ENCODE assay signal across 8 cellular contexts in genomic region chr12:49342066-49342913, GRCh38. TPM values are rescaled to one million over a fixed set of nuclear protein-coding genes. Genes with fewer than 3 reads are reported as not detected.
DNase-seq lines count a peak whose midpoint lies in the region; ATAC-seq lines count a peak whose summit lies in the region.

No MANE protein-coding gene starts in this region.

- ATAC-seq in GM18861 (IDR thresholded peaks at IDR 0.05; ENCODE audit: unreplicated experiment) (peak; percentile 62), HG03439 (IDR thresholded peaks at IDR 0.05; ENCODE audit: unreplicated experiment) (peak; percentile 55)

- DNase-seq in A172 (ENCODE audit: low spot score) (peak; percentile 41), NCI-H748 treated with DMSO at 0.1 percent for 48 hours (lab: John Stamatoyannopoulos, UW) (peak; percentile 88), medulla oblongata (ENCODE audit: extremely low spot score) (peak; percentile 77)
- DNase-seq in activated CD8-positive, alpha-beta memory T cell treated with anti-CD3 and anti-CD28 coated beads for 1 hour (ENCODE audit: extremely low read depth in 1 of 2, low read depth in 1 of 2), result peak; percentile 40 to 52
- peak; percentile 65 for DNase-seq in effector CD8-positive, alpha-beta T cell (lab: John Stamatoyannopoulos, UW)
- DNase-seq in stimulated activated CD4-positive, alpha-beta T cell treated with anti-CD3 and anti-CD28 coated beads, TNF-alpha, amount 100 ng/mL, for 48 hours (ENCODE audit: low read depth in 3 of 3), result peak; percentile 76 to 78 (median 76)

RNA-seq across cellular contexts. Expression of gene DNAJC22, which starts 4.4 kb away (rescaled TPM):
- 12.6 and 13.1 TPM in 2 replicates for total RNA-seq in A172 (2014; rRNA removed; shearing (Covaris generic))

RNA-seq across cellular contexts. Expression of gene C1QL4, which starts 5.3 kb away (rescaled TPM):
- total RNA-seq in A172 (2014; rRNA removed; shearing (Covaris generic)), result 2.3 and 4.4 TPM in 2 replicates

RNA-seq across cellular contexts. Expression of gene TROAP, which starts 19.2 kb away (rescaled TPM):
- total RNA-seq in A172 (2014; rRNA removed; shearing (Covaris generic)), result 38.2 and 45.4 TPM in 2 replicates

RNA-seq across cellular contexts. Expression of gene SPATS2, which starts 25.0 kb away (rescaled TPM):
- total RNA-seq in A172 (2014; rRNA removed; shearing (Covaris generic)), result 23.8 and 30.6 TPM in 2 replicates

RNA-seq across cellular contexts. Expression of gene PRPH, which starts 47.3 kb away (rescaled TPM):
- 4.6 and 6.9 TPM in 2 replicates for total RNA-seq in A172 (2014; rRNA removed; shearing (Covaris generic))

Comparison
In these comparisons a context has a peak if more than half of its experiments do, and no peak if none do; other contexts are left out.
1. Peak in every context shown above with its lines: DNase-seq and ATAC-seq.